Comparison of ENCODE assay signal across 21 cellular contexts in the genomic region with DNA sequence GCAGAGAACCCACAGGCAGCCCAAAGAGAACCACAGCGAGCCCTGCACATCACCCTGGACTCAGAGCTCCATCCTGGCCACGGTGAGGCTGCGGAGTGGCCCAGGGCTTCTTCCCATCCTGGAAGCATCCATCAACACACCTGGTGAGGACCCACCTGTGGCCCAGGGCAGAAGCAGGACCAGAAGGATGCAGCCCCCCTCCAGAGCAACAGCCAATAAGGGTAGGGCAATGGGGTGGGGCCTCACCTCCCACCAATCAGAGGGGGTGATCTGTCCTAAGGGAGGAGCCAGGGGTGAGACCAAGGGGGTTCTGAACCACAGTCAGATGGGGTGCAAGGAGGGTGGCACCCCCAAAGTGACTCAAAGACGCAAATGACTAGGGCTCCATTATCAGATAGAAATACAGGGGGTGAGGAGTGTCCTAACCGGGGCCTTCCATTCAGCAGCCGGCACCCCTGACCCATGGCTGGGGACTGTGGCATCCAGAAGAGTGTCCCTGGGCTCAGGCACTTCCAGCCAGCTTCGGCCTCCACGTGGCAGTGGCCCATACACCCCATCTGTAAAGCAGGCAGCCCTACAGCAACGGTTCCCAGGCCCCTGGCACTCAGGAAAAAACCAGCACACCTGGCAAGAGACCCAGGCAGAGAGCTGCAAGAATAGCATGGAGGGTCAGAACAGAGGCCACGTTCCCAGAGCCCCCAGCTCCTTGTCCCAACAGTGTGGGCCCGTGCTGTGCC. TPM values are rescaled to one million over a fixed set of nuclear protein-coding genes. Genes with fewer than 3 reads are reported as not detected.
DNase-seq lines count a peak whose midpoint lies in the region; ATAC-seq, FAIRE-seq and TF ChIP-seq lines count a peak whose summit lies in the region.
"Had no signal": no experiment of that assay in that cellular context is flagged by ENCODE, and none has a peak within 500 bp of the region (broad histone marks: within the 10 kb centered on the region; RNA-seq: fewer than 3 reads in every experiment).

No MANE protein-coding gene starts in this region.

- CTCF ChIA-PET in HepG2 (lab: Yijun Ruan, JAX; ENCODE audit: low intra/inter-chr PET ratio, low total read pairs), result no interaction called here

- H3K27ac ChIP-seq in right lobe of liver, result no peak overlapping the region
- H3K27ac ChIP-seq in HepG2 (ENCODE audit: extremely low read length, insufficient read depth, low read length), result no peak overlapping the region
- H3K27ac ChIP-seq in osteoblast (ENCODE audit: low read depth, low read length), result no peak overlapping the region
- no peak overlapping the region for H3K27ac ChIP-seq in upper lobe of right lung
- H3K27ac ChIP-seq: 22Rv1, A549, C4-2B, GM23248 had no signal

- no peaks in the 10 kb centered on the region for H3K79me2 ChIP-seq in HepG2 (ENCODE audit: insufficient read depth, low read length)
- H3K79me2 ChIP-seq in osteoblast (ENCODE audit: insufficient read depth, low read length), result no peaks in the 10 kb centered on the region

- no peak for ATAC-seq in right lobe of liver
- no peak for ATAC-seq in HepG2
- ATAC-seq in GM19467 (IDR thresholded peaks at IDR 0.05; ENCODE audit: unreplicated experiment), result no peak
- no peak for ATAC-seq in upper lobe of right lung

- no peak for TF ChIP-seq RAD21 in HepG2 (CRISPR knock-in tag; IDR thresholded peaks at IDR 0.05)

- peak; percentile 6 for DNase-seq in activated CD8-positive, alpha-beta memory T cell treated with anti-CD3 and anti-CD28 coated beads, Interleukin-2, amount 50 U/mL, for 4 hours
- no peak for DNase-seq in activated CD8-positive, alpha-beta memory T cell treated with anti-CD3 and anti-CD28 coated beads, Interleukin-2, amount 50 U/mL, for 48 hours
- peak in 2 of 3 donors; percentile 6 to 27 for DNase-seq in right lobe of liver
- no peak for DNase-seq in HepG2 (ENCODE audit: low spot score)
- peak; percentile 83 for DNase-seq in osteoblast (ENCODE audit: insufficient read length, low spot score, missing footprints)
- DNase-seq in NCI-H2081 (lab: John Stamatoyannopoulos, UW), result no peak
- no peak for DNase-seq in upper lobe of right lung
- DNase-seq: AML-193; Caco-2; CD4-positive, alpha-beta T cell; GM23248; HCEC 1CT had no signal

- TF ChIP-seq EP300 in HepG2 (IDR thresholded peaks at IDR 0.05; ENCODE audit: low read depth in 2 of 2, low read length in 2 of 2) (no peak), HepG2 (CRISPR knock-in tag; IDR thresholded peaks at IDR 0.05; ENCODE audit: borderline replicate concordance) (no peak)

- H3K4me3 ChIP-seq in right lobe of liver (no peak overlapping the region), HepG2 (replicated peaks in 1 of 3; ENCODE audit: insufficient read depth in 1 of 3, low read depth in 2 of 3, low read length in 3 of 3) (no peak overlapping the region), osteoblast (ENCODE audit: insufficient read depth, low read length) (no peak overlapping the region), upper lobe of right lung (no peak overlapping the region)
- H3K4me3 ChIP-seq: A549, GM23248 had no signal

- H4K20me1 ChIP-seq in HepG2 (ENCODE audit: insufficient read depth, low read length) (no peaks in the 10 kb centered on the region; the same call in none of the 2 replicates), osteoblast (ENCODE audit: insufficient read depth, low read length) (no peaks in the 10 kb centered on the region)

- H3K9ac ChIP-seq in HepG2 (ENCODE audit: insufficient read depth, low read depth, low read length), result no peak overlapping the region
- H3K9ac ChIP-seq: GM23248 had no signal

- H3K27me3 ChIP-seq in right lobe of liver (no peaks in the 10 kb centered on the region), HepG2 (ENCODE audit: control insufficient read depth in 1 of 2, insufficient read depth in 2 of 2, low read length in 2 of 2) (no peaks in the 10 kb centered on the region; a peak in 1 of 5 replicates), osteoblast (ENCODE audit: insufficient read depth, low read length) (no peaks in the 10 kb centered on the region), upper lobe of right lung (no peaks in the 10 kb centered on the region)

- in situ Hi-C loops in HepG2 (cut with HindIII; ENCODE audit: extremely low pct_ligation_motif_present, low pct_unique_long_range_greater_than_20kb), result no loop called here

- POLR2A ChIA-PET in HepG2 (lab: Yijun Ruan, JAX), result no interaction called here

- TF ChIP-seq POLR2A in right lobe of liver (IDR thresholded peaks at IDR 0.05) (no peak), HepG2 (IDR thresholded peaks at IDR 0.05; ENCODE audit: insufficient read depth in 1 of 2, low read depth in 2 of 2, low read length in 2 of 2) (no peak)

- no peak for FAIRE-seq in HepG2 (lab: Jason Lieb, UNC)
- FAIRE-seq: A549, D721Med, G401.6, GM12891, GM19239, H54 had no signal

- no peak for TF ChIP-seq CTCF in right lobe of liver (IDR thresholded peaks at IDR 0.05)
- TF ChIP-seq CTCF in HepG2 (CRISPR knock-in tag; IDR thresholded peaks at IDR 0.05), result no peak
- no peak for TF ChIP-seq CTCF in osteoblast (IDR thresholded peaks at IDR 0.05; ENCODE audit: extremely low read depth, low read depth, low read length)
- no peak for TF ChIP-seq CTCF in upper lobe of right lung (IDR thresholded peaks at IDR 0.05)

- BruUV-seq in HepG2 (replicated peaks; lab: Mats Ljungman, UMichigan), result no TSS peak

- H3K4me2 ChIP-seq in HepG2 (ENCODE audit: low read depth, low read length) (no peak overlapping the region), osteoblast (ENCODE audit: insufficient read depth, low read length) (no peak overlapping the region)
- H3K4me2 ChIP-seq: A549 had no signal

- intact Hi-C loops in right lobe of liver (cut with DNase I) (no loop called here), HepG2 (cut with micrococcal nuclease; ENCODE audit: unreplicated experiment) (no loop called here), upper lobe of right lung (cut with DNase I) (no loop called here)

- WGBS in right lobe of liver (ENCODE audit: insufficient coverage, low coverage, low lambda C conversion rate, missing lambda C conversion rate), result 40% methylated on average over 1 of the region's 11 CpGs
- WGBS in HepG2 (ENCODE audit: low lambda C conversion rate), result 100% methylated on average over 1 of the region's 11 CpGs

- H3K36me3 ChIP-seq in right lobe of liver, result no peaks in the 10 kb centered on the region
- H3K36me3 ChIP-seq in HepG2 (replicated peaks in 1 of 2; ENCODE audit: control insufficient read depth in 1 of 2, insufficient read depth in 2 of 2, low read length in 2 of 2), result no peaks in the 10 kb centered on the region
- no peaks in the 10 kb centered on the region for H3K36me3 ChIP-seq in osteoblast (ENCODE audit: insufficient read depth, low read length)
- H3K36me3 ChIP-seq in upper lobe of right lung, result no peaks in the 10 kb centered on the region

- H3K9me3 ChIP-seq in right lobe of liver (no peaks in the 10 kb centered on the region), HepG2 (ENCODE audit: low read length) (no peaks in the 10 kb centered on the region), osteoblast (ENCODE audit: low read depth, low read length) (no peaks in the 10 kb centered on the region), upper lobe of right lung (no peaks in the 10 kb centered on the region)
- H3K9me3 ChIP-seq: A549, Caco-2 had no signal

- H3K4me1 ChIP-seq in right lobe of liver (no peaks in the 10 kb centered on the region), HepG2 (ENCODE audit: insufficient read depth, low read length) (peaks cover 7% of the 10 kb centered on the region; the same call in 1 of the 2 replicates), osteoblast (ENCODE audit: insufficient read depth, low read length) (peaks cover 4% of the 10 kb centered on the region), upper lobe of right lung (peaks cover 8% of the 10 kb centered on the region)
- H3K4me1 ChIP-seq: Caco-2 had no signal

- H2AFZ ChIP-seq in HepG2 (ENCODE audit: low read length) (no peak overlapping the region), osteoblast (ENCODE audit: low read length) (no peak overlapping the region)
- H2AFZ ChIP-seq: GM23248 had no signal

RNA-seq across cellular contexts. Expression of a gene that starts 36.9 kb away (rescaled TPM):
- total RNA-seq in right lobe of liver, result 1 to 10 TPM; 1.6 to 3.5 (median 2.1) TPM
- total RNA-seq in HepG2 (2016; rRNA removed; fragmentation: Illumina TruSeq; extraction: Trizol), result 18.9 and 19.4 TPM in 2 replicates
- 6.4 and 9.0 TPM in 2 replicates for total RNA-seq in HepG2 (2016; cell fraction: cytosol; rRNA removed; fragmentation: Illumina TruSeq; extraction: Trizol; ENCODE audit: low read depth)
- total RNA-seq in HepG2 (2016; cell fraction: insoluble cytoplasmic fraction; rRNA removed; fragmentation: Illumina TruSeq; extraction: Trizol), result 18.5 and 19.3 TPM in 2 replicates
- total RNA-seq in HepG2 (2016; cell fraction: membrane; rRNA removed; fragmentation: Illumina TruSeq; extraction: Trizol), result 13.9 and 14.9 TPM in 2 replicates
- 8.4 and 10.8 TPM in 2 replicates for total RNA-seq in HepG2 (2016; cell fraction: nucleus; rRNA removed; fragmentation: Illumina TruSeq; extraction: Trizol)
- polyA plus RNA-seq in HepG2 (2011; rRNA removed), result 9.9 and 10.9 TPM in 2 replicates
- polyA plus RNA-seq in HepG2 (2011; cell fraction: cytosol; rRNA removed), result 7.4 and 11.6 TPM in 2 replicates
- 13.7 and 17.7 TPM in 2 replicates for polyA plus RNA-seq in HepG2 (2011; cell fraction: nucleus; rRNA removed)
- 12.0 and 12.5 TPM in 2 replicates for polyA plus RNA-seq in HepG2 (2012)
- polyA plus RNA-seq in HepG2 (2016; cell fraction: cytosol; fragmentation: Illumina TruSeq; extraction: Trizol; ENCODE audit: low read depth), result 9.3 and 10.8 TPM in 2 replicates
- polyA plus RNA-seq in HepG2 (2016; cell fraction: insoluble cytoplasmic fraction; fragmentation: Illumina TruSeq; extraction: Trizol; ENCODE audit: low read depth), result 19.9 and 20.6 TPM in 2 replicates
- polyA plus RNA-seq in HepG2 (2016; cell fraction: membrane; fragmentation: Illumina TruSeq; extraction: Trizol; ENCODE audit: low read depth), result 11.2 and 12.1 TPM in 2 replicates
- polyA plus RNA-seq in HepG2 (2016; cell fraction: nucleus; fragmentation: Illumina TruSeq; extraction: Trizol; ENCODE audit: insufficient read depth, low read depth), result 19.7 and 20.0 TPM in 2 replicates
- polyA minus RNA-seq in HepG2 (2011; rRNA and poly(A)+ RNA removed; ENCODE audit: low replicate concordance), result 10.2 and 30.6 TPM in 2 replicates
- polyA minus RNA-seq in HepG2 (2011; cell fraction: cytosol; rRNA and poly(A)+ RNA removed), result 4.4 and 5.4 TPM in 2 replicates
- polyA minus RNA-seq in HepG2 (2011; cell fraction: nucleus; rRNA and poly(A)+ RNA removed), result 6.1 and 7.1 TPM in 2 replicates
- total RNA-seq in osteoblast, result 12.7 and 14.5 TPM in 2 replicates
- total RNA-seq in upper lobe of right lung, result 13.2 TPM

Comparison
In these comparisons a context has a peak if more than half of its experiments do, and no peak if none do; other contexts are left out.
1. DNase-seq: peak in activated CD8-positive, alpha-beta memory T cell treated with anti-CD3 and anti-CD28 coated beads, Interleukin-2, amount 50 U/mL, for 4 hours (single experiment), right lobe of liver (2 of 3) and osteoblast (single experiment); none in activated CD8-positive, alpha-beta memory T cell treated with anti-CD3 and anti-CD28 coated beads, Interleukin-2, amount 50 U/mL, for 48 hours (single experiment), HepG2 (single experiment), NCI-H2081 (0 of 2) and upper lobe of right lung (single experiment).